ENCODE assay signal across 11 cellular contexts in the genomic region with DNA sequence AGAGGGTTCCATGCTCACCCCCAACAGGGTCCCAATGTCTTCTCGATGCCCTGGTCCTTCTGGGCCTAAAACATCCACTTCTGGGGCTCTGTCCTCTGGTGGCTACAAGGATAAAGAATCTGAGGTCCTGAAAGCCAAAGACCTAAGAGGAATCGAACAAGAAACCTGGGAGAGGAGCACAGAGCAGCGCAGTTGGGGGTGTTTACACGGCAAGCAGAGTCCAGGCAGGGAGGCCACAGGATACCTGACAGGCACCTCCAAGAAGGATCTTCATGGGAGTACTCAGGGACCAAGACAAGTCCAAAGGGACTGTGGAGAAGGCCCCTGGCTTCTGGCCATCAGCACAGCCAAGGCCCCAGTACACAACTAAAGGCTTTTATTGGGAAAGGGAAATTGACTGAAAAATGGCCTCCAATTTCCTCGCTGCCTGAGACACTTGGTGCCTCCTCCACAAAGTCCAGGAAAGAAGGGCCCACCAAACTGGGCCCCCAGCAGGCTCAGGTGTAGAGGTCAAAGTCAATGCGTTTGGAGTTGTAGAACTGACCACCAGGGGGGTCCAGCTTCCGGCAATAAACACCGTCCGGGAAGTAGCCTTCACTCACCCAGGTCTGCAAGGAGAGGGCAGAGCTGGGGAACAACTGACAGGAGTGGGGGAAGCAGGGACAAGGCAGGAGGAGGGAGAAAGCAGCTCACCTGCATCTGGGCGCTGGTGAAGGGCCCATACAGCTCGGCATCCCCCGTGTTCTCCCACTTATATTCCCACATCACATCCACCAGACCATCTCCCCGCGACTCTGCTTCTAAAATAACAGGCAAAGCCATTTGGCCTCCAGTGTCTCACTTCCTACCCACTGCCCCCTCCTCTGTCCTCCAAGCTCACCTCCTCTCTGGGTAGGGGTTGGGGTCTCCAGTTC. TPM values are rescaled to one million over a fixed set of nuclear protein-coding genes. Genes with fewer than 3 reads are reported as not detected.
DNase-seq lines count a peak whose midpoint lies in the region; ATAC-seq and TF ChIP-seq lines count a peak whose summit lies in the region.
"Had no signal": no experiment of that assay in that cellular context is flagged by ENCODE, and none has a peak within 500 bp of the region (broad histone marks: within the 10 kb centered on the region; RNA-seq: fewer than 3 reads in every experiment).

No MANE protein-coding gene starts in this region.

- peaks cover 48% of the 10 kb centered on the region in 2 donors for H3K4me1 Mint-ChIP-seq in effector memory CD8-positive, alpha-beta T cell (ENCODE audit: low read depth in 2 of 2)
- H3K4me1 Mint-ChIP-seq in neural crest cell: peaks cover 22% of the 10 kb centered on the region

- TF ChIP-seq CTCF in BE2C (IDR thresholded peaks at IDR 0.05; ENCODE audit: low read depth, low read length) (peak; percentile 44), Loucy (conservative IDR thresholded peaks at IDR 0.05; ENCODE audit: low read length) (no peak), neural crest cell (conservative IDR thresholded peaks at IDR 0.05) (peak; percentile 46)

- peaks cover 50% of the 10 kb centered on the region for H3K36me3 Mint-ChIP-seq in effector memory CD8-positive, alpha-beta T cell (ENCODE audit: insufficient read depth)
- peaks cover 6% of the 10 kb centered on the region for H3K36me3 Mint-ChIP-seq in neural crest cell (ENCODE audit: low read depth)

- peaks cover 12% of the 10 kb centered on the region for H4K20me1 ChIP-seq in Loucy (ENCODE audit: insufficient read depth, low read length, poor library complexity, severe bottlenecking)

- peaks cover 5% of the 10 kb centered on the region; the same call in 1 of the 2 replicates for H3F3A ChIP-seq in Loucy (ENCODE audit: low read depth)

- H3K9ac ChIP-seq in Loucy (ENCODE audit: low read depth, low read length, poor library complexity, severe bottlenecking): no peak overlapping the region

- peak overlapping the region; percentile 83 for H3K4me2 ChIP-seq in Loucy (ENCODE audit: low read depth, low read length, poor library complexity, severe bottlenecking)

- H3K27ac Mint-ChIP-seq in effector memory CD8-positive, alpha-beta T cell: peak overlapping the region in 1 of 2 donors; percentile 86
- peak overlapping the region; percentile 50 for H3K27ac Mint-ChIP-seq in neural crest cell (ENCODE audit: unreplicated experiment)

- H3K9me3 Mint-ChIP-seq in effector memory CD8-positive, alpha-beta T cell: no peaks in the 10 kb centered on the region
- no peaks in the 10 kb centered on the region for H3K9me3 Mint-ChIP-seq in neural crest cell

- H3K36me3 ChIP-seq in BE2C (peaks cover 41% of the 10 kb centered on the region), Loucy (ENCODE audit: insufficient read depth, low read length) (peaks cover 30% of the 10 kb centered on the region; the same call in 1 of the 2 replicates)

- peaks cover 49% of the 10 kb centered on the region for H3K79me2 ChIP-seq in Loucy (ENCODE audit: insufficient read depth, low read length)

- no peak for DNase-seq in BE2C
- no peak for DNase-seq in effector memory CD8-positive, alpha-beta T cell
- DNase-seq in neural crest cell (ENCODE audit: low read depth, low spot score): no peak
- no peak for DNase-seq in GM19240 (ENCODE audit: insufficient read length, low spot score)
- no peak for DNase-seq in DMS114 treated with DMSO at 0.1 percent for 48 hours (lab: John Stamatoyannopoulos, UW; ENCODE audit: unreplicated experiment)
- DNase-seq in NCI-H1436 (lab: John Stamatoyannopoulos, UW): no peak
- no peak for DNase-seq in glomerular visceral epithelial cell (ENCODE audit: extremely low spot score)
- DNase-seq: activated CD4-positive, alpha-beta T cell treated with anti-CD3 and anti-CD28 coated beads for 1 hour; erythroblast; stimulated activated naive CD4-positive, alpha-beta T cell had no signal

- no peak overlapping the region for H2AFZ ChIP-seq in Loucy (ENCODE audit: low read length)

- H3K4me3 ChIP-seq in BE2C (ENCODE audit: low read depth, low read length) (no peak overlapping the region), Loucy (ENCODE audit: low read length, poor library complexity, severe bottlenecking) (no peak overlapping the region)

- H3K9me2 ChIP-seq in Loucy (replicated peaks; ENCODE audit: low read depth, low read length): no peaks in the 10 kb centered on the region

- H3K4me1 ChIP-seq in BE2C (no peaks in the 10 kb centered on the region), Loucy (ENCODE audit: insufficient read depth, low read length, poor library complexity, severe bottlenecking) (peaks cover 35% of the 10 kb centered on the region)

- H3K27me3 ChIP-seq in BE2C (no peaks in the 10 kb centered on the region), Loucy (ENCODE audit: insufficient read depth, low read length, poor library complexity, severe bottlenecking) (no peaks in the 10 kb centered on the region)

- H3K9me3 ChIP-seq in BE2C: no peaks in the 10 kb centered on the region
- no peaks in the 10 kb centered on the region for H3K9me3 ChIP-seq in Loucy (ENCODE audit: insufficient read depth, low read depth, low read length)

- H3K4me3 Mint-ChIP-seq in effector memory CD8-positive, alpha-beta T cell: peak overlapping the region; percentile 38 to 97
- H3K4me3 Mint-ChIP-seq in neural crest cell: peak overlapping the region; percentile 85

- H3K27me3 Mint-ChIP-seq in effector memory CD8-positive, alpha-beta T cell: no peaks in the 10 kb centered on the region
- H3K27me3 Mint-ChIP-seq in neural crest cell (ENCODE audit: low read depth): no peaks in the 10 kb centered on the region

- no peak for ATAC-seq in effector memory CD8-positive, alpha-beta T cell (replicated peaks)

RNA-seq across cellular contexts. Expression of gene CD2BP2, which starts 2.4 kb away (rescaled TPM):
- polyA plus RNA-seq in BE2C (2012; ENCODE audit: insufficient read depth, insufficient read length, low read depth): 143 TPM
- total RNA-seq in neural crest cell: 74.8 and 85.2 TPM in 2 replicates

RNA-seq across cellular contexts. Expression of gene TBC1D10B, which starts 17.5 kb away (rescaled TPM):
- polyA plus RNA-seq in BE2C (2012; ENCODE audit: insufficient read depth, insufficient read length, low read depth): 96.8 TPM
- total RNA-seq in neural crest cell: 39.7 and 45.6 TPM in 2 replicates

RNA-seq across cellular contexts. Expression of gene MYL11, which starts 21.9 kb away (rescaled TPM):
- polyA plus RNA-seq in BE2C (2012; ENCODE audit: insufficient read depth, insufficient read length, low read depth): 2.4 TPM
- total RNA-seq in neural crest cell: not detected in 2 replicates

RNA-seq across cellular contexts. Expression of gene SEPTIN1, which starts 29.6 kb away (rescaled TPM):
- 2.3 TPM for polyA plus RNA-seq in BE2C (2012; ENCODE audit: insufficient read depth, insufficient read length, low read depth)
- 2.3 and 2.9 TPM in 2 replicates for total RNA-seq in neural crest cell

RNA-seq across cellular contexts. Expression of gene ZNF48, which starts 42.5 kb away (rescaled TPM):
- 66.7 TPM for polyA plus RNA-seq in BE2C (2012; ENCODE audit: insufficient read depth, insufficient read length, low read depth)
- 59.9 and 60.9 TPM in 2 replicates for total RNA-seq in neural crest cell
